In the genomic region with DNA sequence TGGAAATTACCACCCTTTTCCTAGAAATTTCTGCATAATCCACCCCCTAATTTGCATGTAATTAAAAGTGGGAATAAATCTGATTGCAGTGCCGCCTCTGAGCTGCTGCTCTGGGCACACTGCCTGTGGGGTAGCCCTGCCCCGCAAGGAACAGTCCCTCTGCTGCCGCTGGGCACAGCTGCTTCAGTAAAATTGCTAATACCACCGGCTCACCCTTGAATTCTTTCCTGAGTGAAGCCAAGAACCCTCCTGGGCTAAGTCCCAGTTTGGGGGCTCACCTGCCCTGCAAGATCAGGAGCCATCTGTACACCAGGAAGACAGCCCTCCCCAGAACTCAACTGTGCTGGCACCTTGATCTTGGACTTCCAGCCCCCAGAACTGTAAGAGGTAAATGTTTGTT, we compare ENCODE assay signal across 27 cellular contexts. TPM values are rescaled to one million over a fixed set of nuclear protein-coding genes. Genes with fewer than 3 reads are reported as not detected.
DNase-seq lines count a peak whose midpoint lies in the region; ATAC-seq and TF ChIP-seq lines count a peak whose summit lies in the region.
"Had no signal": no experiment of that assay in that cellular context is flagged by ENCODE, and none has a peak within 500 bp of the region (broad histone marks: within the 10 kb centered on the region; RNA-seq: fewer than 3 reads in every experiment).

No MANE protein-coding gene starts in this region.

- intact Hi-C loops in upper lobe of right lung (cut with DNase I), result no loop called here

- DNase-seq in activated naive CD4-positive, alpha-beta T cell treated with anti-CD3 and anti-CD28 coated beads, Interleukin-2, amount 50 U/mL, for 72 hours (ENCODE audit: low spot score in 2 of 2), result no peak
- DNase-seq in activated naive CD4-positive, alpha-beta T cell treated with Interleukin-2 at 50 U/mL for 16 hours, result no peak
- DNase-seq in Peyer's patch, result no peak
- DNase-seq in myocyte (ENCODE audit: low read depth), result peak; percentile 56
- DNase-seq in upper lobe of right lung, result no peak
- no peak for DNase-seq in stimulated activated naive CD4-positive, alpha-beta T cell treated with Interleukin-2 at 50 U/mL for 16 hours (lab: John Stamatoyannopoulos, UW)
- DNase-seq in COLO829 (ENCODE audit: low spot score), result no peak
- DNase-seq: activated CD4-positive, alpha-beta T cell treated with anti-CD3 and anti-CD28 coated beads, Interleukin-2, amount 50 U/mL, for 48 hours; activated CD8-positive, alpha-beta memory T cell treated with anti-CD3 and anti-CD28 coated beads, Interleukin-2, amount 50 U/mL, for 48 hours; body of pancreas; effector CD4-positive, alpha-beta T cell; H9; heart left ventricle; NCI-H1105; NCI-H2029 treated with DMSO at 0.1 percent for 48 hours; NCI-H2227 treated with DMSO at 0.1 percent for 48 hours; NCI-H748 treated with DMSO at 0.1 percent for 48 hours; ovary; spleen; stimulated activated CD4-positive, alpha-beta T cell treated with anti-CD3 and anti-CD28 coated beads, Interleukin-4, amount 100 ng/mL, for 1 hour; T-helper 9 cell; thyroid gland had no signal

- H3K36me3 ChIP-seq in Peyer's patch, result no peaks in the 10 kb centered on the region
- H3K36me3 ChIP-seq in upper lobe of right lung, result no peaks in the 10 kb centered on the region
- H3K36me3 ChIP-seq: heart left ventricle, ovary, spleen, thyroid gland had no signal

- TF ChIP-seq CTCF in Peyer's patch (IDR thresholded peaks at IDR 0.05) (no peak), upper lobe of right lung (IDR thresholded peaks at IDR 0.05) (no peak)

- TF ChIP-seq POLR2A in Peyer's patch (IDR thresholded peaks at IDR 0.05), result no peak

- H3K27me3 ChIP-seq in Peyer's patch (no peaks in the 10 kb centered on the region), upper lobe of right lung (no peaks in the 10 kb centered on the region)
- H3K27me3 ChIP-seq: body of pancreas, heart left ventricle, ovary, thyroid gland had no signal

- H3K4me1 ChIP-seq in Peyer's patch (peaks cover 0 to 63% (median 14%) of the 10 kb centered on the region in 4 donors), upper lobe of right lung (peaks cover 85% of the 10 kb centered on the region)

- no peaks in the 10 kb centered on the region for H3K9me3 Mint-ChIP-seq in activated naive CD4-positive, alpha-beta T cell treated with anti-CD3 and anti-CD28 coated beads, Interleukin-2, amount 50 U/mL, for 72 hours
- H3K9me3 Mint-ChIP-seq: activated T-helper 2 cell treated with anti-CD3 and anti-CD28 coated beads, Interferon-gamma antibody, Interleukin-2, Interleukin-4, amounts not matched to agents 10 μg/mL and 5 μg/mL and 100 μg/mL, durations not matched to agents 14 hours and 24 hours and 36 hours; H9; natural killer cell treated with Interleukin-12 subunit alpha and Interleukin-12 subunit beta and Interleukin-15 and Interleukin-18, amount 100 ng/mL, for 72 hours; stimulated activated naive CD8-positive, alpha-beta T cell treated with anti-CD3 and anti-CD28 coated beads, Interleukin-15, Interleukin-2, amounts not matched to agents 100 ng/mL and 50 ng/mL, for 24 hours; WTC11 had no signal

- peak overlapping the region; percentile 40 to 72 for H3K27ac Mint-ChIP-seq in activated naive CD4-positive, alpha-beta T cell treated with anti-CD3 and anti-CD28 coated beads, Interleukin-2, amount 50 U/mL, for 72 hours
- H3K27ac Mint-ChIP-seq: activated T-helper 2 cell treated with anti-CD3 and anti-CD28 coated beads, Interferon-gamma antibody, Interleukin-2, Interleukin-4, amounts not matched to agents 10 μg/mL and 5 μg/mL and 100 μg/mL, durations not matched to agents 14 hours and 24 hours and 36 hours; H9; WTC11 had no signal

- no peak overlapping the region for H3K4me3 ChIP-seq in Peyer's patch
- no peak overlapping the region for H3K4me3 ChIP-seq in upper lobe of right lung
- H3K4me3 ChIP-seq: body of pancreas, heart left ventricle, ovary, spleen, thyroid gland had no signal

- H3K36me3 Mint-ChIP-seq in activated naive CD4-positive, alpha-beta T cell treated with anti-CD3 and anti-CD28 coated beads, Interleukin-2, amount 50 U/mL, for 72 hours, result no peaks in the 10 kb centered on the region
- H3K36me3 Mint-ChIP-seq: natural killer cell treated with Interleukin-12 subunit alpha and Interleukin-12 subunit beta and Interleukin-15 and Interleukin-18, amount 100 ng/mL, for 72 hours; WTC11 had no signal

- H3K27ac ChIP-seq in Peyer's patch (peak overlapping the region in 3 of 4 donors; percentile 65 to 76 (median 75)), upper lobe of right lung (peak overlapping the region; percentile 60)
- H3K27ac ChIP-seq: body of pancreas, ovary, thyroid gland had no signal

- H3K9me3 ChIP-seq in Peyer's patch, result no peaks in the 10 kb centered on the region
- H3K9me3 ChIP-seq in upper lobe of right lung, result no peaks in the 10 kb centered on the region
- H3K9me3 ChIP-seq: body of pancreas, heart left ventricle, ovary, spleen, thyroid gland had no signal

- ATAC-seq in activated naive CD4-positive, alpha-beta T cell treated with anti-CD3 and anti-CD28 coated beads, Interleukin-2, amount 50 U/mL, for 72 hours, result no peak
- ATAC-seq in upper lobe of right lung (no peak), GM19455 (IDR thresholded peaks at IDR 0.05; ENCODE audit: unreplicated experiment) (no peak)
- ATAC-seq: body of pancreas, WTC11 had no signal

RNA-seq across cellular contexts. Expression of a gene that starts 58.9 kb away (rescaled TPM):
- total RNA-seq in activated naive CD4-positive, alpha-beta T cell treated with anti-CD3 and anti-CD28 coated beads, Interleukin-2, amount 50 U/mL, for 72 hours, result 10 to 100 TPM; 75.3 to 84.6 TPM
- 10 to 100 TPM; 31.5 to 91.6 (median 55.6) TPM for total RNA-seq in Peyer's patch
- 338 and 376 TPM in 2 replicates for total RNA-seq in myocyte
- polyA plus RNA-seq in myocyte (2012), result 107 TPM
- total RNA-seq in upper lobe of right lung, result 50.9 TPM
